Comparison of ENCODE assay signal across 8 cellular contexts in the genomic region with DNA sequence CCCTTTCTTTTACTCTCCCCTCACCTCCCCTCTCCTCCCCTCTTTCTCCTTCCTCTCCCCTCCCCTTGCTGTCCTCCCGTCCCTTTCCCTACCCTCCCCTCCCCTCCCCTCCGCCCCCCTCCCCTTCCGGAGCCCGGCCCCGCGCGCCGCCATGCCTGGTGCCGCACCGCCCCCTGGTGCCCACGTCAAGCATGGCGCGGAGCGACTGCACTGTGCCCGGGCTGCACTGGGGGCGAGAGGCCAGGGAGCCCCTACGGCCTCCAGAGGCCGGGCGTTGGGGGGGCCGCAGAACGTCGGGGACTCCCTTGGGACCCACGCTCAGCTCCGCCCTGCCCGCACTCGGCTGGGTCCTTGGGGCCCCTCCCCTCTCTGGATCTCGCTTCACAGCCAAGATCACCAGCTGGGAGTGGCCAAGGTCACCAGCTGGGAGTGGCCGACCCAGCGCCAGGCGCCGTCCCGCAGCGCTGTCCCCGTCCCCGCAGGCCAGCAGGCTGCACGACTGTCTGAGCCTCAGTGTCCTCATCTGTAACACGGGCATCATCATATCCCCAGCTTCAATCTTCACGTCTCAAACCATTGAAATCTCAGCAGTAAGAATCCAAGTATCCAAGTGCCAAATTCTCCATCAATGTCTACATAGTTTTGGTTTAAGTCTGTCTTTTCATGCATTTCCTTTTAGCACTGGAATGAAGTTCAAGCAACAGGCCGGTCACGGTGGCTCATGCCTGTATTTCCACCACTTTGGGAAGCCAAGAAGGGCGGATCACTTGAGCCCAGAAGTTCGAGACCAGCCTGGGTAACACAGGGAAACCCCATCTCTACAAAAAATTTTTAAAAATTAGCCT. TPM values are rescaled to one million over a fixed set of nuclear protein-coding genes. Genes with fewer than 3 reads are reported as not detected.
A peak's percentile ranks its signal among the peaks of the same experiment; 100 is the strongest.
DNase-seq lines count a peak whose midpoint lies in the region; ATAC-seq and TF ChIP-seq lines count a peak whose summit lies in the region.

No MANE protein-coding gene starts in this region.

- no peak overlapping the region for H3K27ac Mint-ChIP-seq in activated CD4-positive, alpha-beta T cell treated with anti-CD3 and anti-CD28 coated beads, Interleukin-2, amount 10 ng/mL, durations not matched to agents 7 days and 5 days

- H3K36me3 ChIP-seq in colonic mucosa (no peaks in the 10 kb centered on the region), left lung (no peaks in the 10 kb centered on the region)

- H3K27ac ChIP-seq in colonic mucosa (no peak overlapping the region), left lung (peak overlapping the region in 1 of 2 donors; percentile 31)

- peak overlapping the region; percentile 39 for H3K4me3 ChIP-seq in colonic mucosa
- peak overlapping the region; percentile 37 to 52 for H3K4me3 ChIP-seq in left lung

- no peaks in the 10 kb centered on the region for H3K27me3 ChIP-seq in colonic mucosa
- H3K27me3 ChIP-seq in left lung, result no peaks in the 10 kb centered on the region

- peak; percentile 77 for DNase-seq in Daoy (ENCODE audit: low read depth)
- peak; percentile 47 for DNase-seq in NCI-H226
- peak; percentile 77 for DNase-seq in activated CD4-positive, alpha-beta T cell treated with anti-CD3 and anti-CD28 coated beads, Interleukin-2, amount 10 ng/mL, durations not matched to agents 7 days and 5 days
- peak; percentile 82 for DNase-seq in colonic mucosa
- DNase-seq in left lung, result peak; percentile 71 to 94
- peak; percentile 79 to 82 for DNase-seq in stimulated activated CD4-positive, alpha-beta T cell treated with anti-CD3 and anti-CD28 coated beads, Interleukin-2, amount 100 ng/mL, for 48 hours
- DNase-seq in OCI-M2 (lab: John Stamatoyannopoulos, UW; ENCODE audit: unreplicated experiment), result no peak

- intact Hi-C loops in colonic mucosa (cut with DNase I), result loop anchor here (5.0 to 10.0 kb wide), 3 partner anchors 566 to 1023 kb away; a partner anchor contains a TSS
- intact Hi-C loops in left lung (cut with DNase I), result no loop called here

- ATAC-seq in HG02642 (IDR thresholded peaks at IDR 0.05; ENCODE audit: poor library complexity, unreplicated experiment) (peak; percentile 67), left lung (peak; percentile 91)

- H3K9me3 ChIP-seq in colonic mucosa (no peaks in the 10 kb centered on the region), left lung (no peaks in the 10 kb centered on the region)

- POLR2A ChIA-PET in activated CD4-positive, alpha-beta T cell treated with anti-CD3 and anti-CD28 coated beads, Interleukin-2, amount 10 ng/mL, durations not matched to agents 7 days and 5 days (lab: Charles Lee), result no interaction called here

- H3K4me1 ChIP-seq in colonic mucosa, result peaks cover 13% of the 10 kb centered on the region
- peaks cover 0 to 20% of the 10 kb centered on the region in 2 donors for H3K4me1 ChIP-seq in left lung

- H3K4me3 Mint-ChIP-seq in activated CD4-positive, alpha-beta T cell treated with anti-CD3 and anti-CD28 coated beads, Interleukin-2, amount 10 ng/mL, durations not matched to agents 7 days and 5 days, result peak overlapping the region; percentile 56

- TF ChIP-seq CTCF in colonic mucosa (IDR thresholded peaks at IDR 0.05) (peak; percentile 77), left lung (IDR thresholded peaks at IDR 0.05) (peak; percentile 47 to 80)

- peak overlapping the region; percentile 51 to 59 for H3K9ac ChIP-seq in colonic mucosa (ENCODE audit: low read depth in 2 of 2, low read length in 2 of 2)

- peaks cover 9% of the 10 kb centered on the region for H3K27me3 Mint-ChIP-seq in activated CD4-positive, alpha-beta T cell treated with anti-CD3 and anti-CD28 coated beads, Interleukin-2, amount 10 ng/mL, durations not matched to agents 7 days and 5 days

- H3K36me3 Mint-ChIP-seq in activated CD4-positive, alpha-beta T cell treated with anti-CD3 and anti-CD28 coated beads, Interleukin-2, amount 10 ng/mL, durations not matched to agents 7 days and 5 days (ENCODE audit: low read depth), result no peaks in the 10 kb centered on the region

- no peaks in the 10 kb centered on the region for H3K9me3 Mint-ChIP-seq in activated CD4-positive, alpha-beta T cell treated with anti-CD3 and anti-CD28 coated beads, Interleukin-2, amount 10 ng/mL, durations not matched to agents 7 days and 5 days

- CTCF ChIA-PET in activated CD4-positive, alpha-beta T cell treated with anti-CD3 and anti-CD28 coated beads, Interleukin-2, amount 10 ng/mL, durations not matched to agents 7 days and 5 days (lab: Charles Lee), result interaction anchor here (0.7 to 1.9 kb wide), 11 partner anchors 12 to 845 kb away, joined by 3 to 8 read pairs (median 3); a partner anchor contains a TSS

- H3K4me1 Mint-ChIP-seq in activated CD4-positive, alpha-beta T cell treated with anti-CD3 and anti-CD28 coated beads, Interleukin-2, amount 10 ng/mL, durations not matched to agents 7 days and 5 days, result peaks cover 5% of the 10 kb centered on the region

RNA-seq across cellular contexts. Expression of a gene that starts 42.5 kb away (rescaled TPM):
- total RNA-seq in Daoy (2014; rRNA removed; shearing (Covaris generic)), result 33.5 and 41.0 TPM in 2 replicates
- 10 to 100 TPM; 27.1 to 30.6 TPM for total RNA-seq in activated CD4-positive, alpha-beta T cell treated with anti-CD3 and anti-CD28 coated beads, Interleukin-2, amount 10 ng/mL, durations not matched to agents 7 days and 5 days
- total RNA-seq in colonic mucosa (10 to 100 TPM; 23.4 to 38.0 TPM), left lung (10 to 100 TPM; 40.3 to 40.5 TPM)

RNA-seq across cellular contexts. Expression of a gene that starts 50.2 kb away (rescaled TPM):
- total RNA-seq in Daoy (2014; rRNA removed; shearing (Covaris generic)), result 249 and 286 TPM in 2 replicates
- 100 to 1,000 TPM; 127 to 131 TPM for total RNA-seq in activated CD4-positive, alpha-beta T cell treated with anti-CD3 and anti-CD28 coated beads, Interleukin-2, amount 10 ng/mL, durations not matched to agents 7 days and 5 days
- total RNA-seq in colonic mucosa (10 to 100 TPM; 14.7 to 93.0 TPM), left lung (10 to 100 TPM; 17.0 to 37.8 TPM)
